In genomic region chr6:160900031-160900430, GRCh38 we compare ENCODE assay signal across 24 cellular contexts.
DNase-seq lines count a peak whose midpoint lies in the region; ATAC-seq, FAIRE-seq and TF ChIP-seq lines count a peak whose summit lies in the region.
"Had no signal": no experiment of that assay in that cellular context is flagged by ENCODE, and none has a peak within 500 bp of the region (broad histone marks: within the 10 kb centered on the region; RNA-seq: fewer than 3 reads in every experiment).

No MANE protein-coding gene starts in this region.

- no peak overlapping the region; the same call in 1 of the 2 replicates for H3K27ac ChIP-seq in BLaER1
- H3K27ac ChIP-seq in H1 (ENCODE audit: low read depth, low read length): no peak overlapping the region
- H3K27ac ChIP-seq: 22Rv1, GM23248, KMS-11, RWPE1 had no signal

- peak overlapping the region; percentile 26; the same call in 1 of the 2 replicates for H3K4me2 ChIP-seq in BLaER1
- no peak overlapping the region for H3K4me2 ChIP-seq in H1 (ENCODE audit: insufficient read depth in 1 of 2, low read depth in 2 of 2, low read length in 2 of 2)
- H3K4me2 ChIP-seq: KMS-11 had no signal

- no peaks in the 10 kb centered on the region for H3K79me2 ChIP-seq in H1 (ENCODE audit: control insufficient read depth in 1 of 2, insufficient read depth in 2 of 2, low read length in 2 of 2)

- H3K4me1 Mint-ChIP-seq in neural crest cell: peaks cover 6% of the 10 kb centered on the region
- H3K4me1 Mint-ChIP-seq: CD4-positive, CD25-positive, alpha-beta regulatory T cell had no signal

- H4K91ac ChIP-seq in H1 (replicated peaks; ENCODE audit: insufficient read length, low read length): no peak overlapping the region

- peaks cover 7% of the 10 kb centered on the region; the same call in 1 of the 2 replicates for H3K4me1 ChIP-seq in BLaER1
- H3K4me1 ChIP-seq in H1 (replicated peaks in 1 of 4; ENCODE audit: control insufficient read depth in 3 of 4, insufficient read depth in 4 of 4, low read length in 3 of 4): peaks cover 3 to 10% (median 5%) of the 10 kb centered on the region in 4 experiments

- peak; percentile 23 for DNase-seq in NCI-H69 (lab: John Stamatoyannopoulos, UW)
- DNase-seq in H1 (ENCODE audit: low read depth in 1 of 2, low spot score in 2 of 2): no peak
- DNase-seq in neural crest cell (ENCODE audit: low read depth, low spot score): no peak
- DNase-seq in activated CD4-positive, CD25-positive, alpha-beta regulatory T cell (lab: John Stamatoyannopoulos, UW): no peak
- DNase-seq in cerebellar nuclear complex (lab: John Stamatoyannopoulos, UW): no peak
- DNase-seq in A172 (ENCODE audit: low spot score): no peak
- DNase-seq: CD4-positive, CD25-positive, alpha-beta regulatory T cell; DMS153; DND-41; GM23248; HCEC 1CT; MM.1S; NCI-H1694 treated with DMSO at 0.1 percent for 48 hours; NCI-H2081; NCI-H2227 treated with DMSO at 0.1 percent for 48 hours; NCI-H510A treated with DMSO at 0.1 percent for 48 hours; NCI-H82; SHP77 had no signal

- no peaks in the 10 kb centered on the region for H3K79me1 ChIP-seq in H1 (ENCODE audit: low read depth, low read length)

- H3K4ac ChIP-seq in H1 (replicated peaks; ENCODE audit: insufficient read length, low read depth, low read length): peak overlapping the region; percentile 53

- TF ChIP-seq POLR2A in H1 (IDR thresholded peaks at IDR 0.05; ENCODE audit: control extremely low read depth in 1 of 2, low read depth in 2 of 2, low read length in 2 of 2): no peak

- peak overlapping the region; percentile 48 for H3K18ac ChIP-seq in H1 (ENCODE audit: extremely low read depth, low read length)

- peak overlapping the region; percentile 91; the same call in 1 of the 2 replicates for H2AFZ ChIP-seq in H1 (ENCODE audit: low read length)
- H2AFZ ChIP-seq: GM23248 had no signal

- H3K4me3 ChIP-seq in BLaER1 (no peak overlapping the region), H1 (ENCODE audit: extremely low read depth in 1 of 4, insufficient read depth in 2 of 4, low read depth in 3 of 4, low read length in 4 of 4) (no peak overlapping the region)
- H3K4me3 ChIP-seq: GM23248 had no signal

- no peak overlapping the region for H3K4me3 Mint-ChIP-seq in neural crest cell
- H3K4me3 Mint-ChIP-seq: CD4-positive, CD25-positive, alpha-beta regulatory T cell had no signal

- FAIRE-seq in H1 (lab: Jason Lieb, UNC): no peak

- H2BK12ac ChIP-seq in H1 (ENCODE audit: low read depth, low read length): no peak overlapping the region

- no peak overlapping the region for H3K14ac ChIP-seq in H1 (ENCODE audit: insufficient read length)

- H2AK5ac ChIP-seq in H1 (ENCODE audit: low read depth, low read length): no peak overlapping the region

- no peak overlapping the region for H3K23ac ChIP-seq in H1 (ENCODE audit: insufficient read length)

- H3K36me3 ChIP-seq in BLaER1 (no peaks in the 10 kb centered on the region), H1 (ENCODE audit: control insufficient read depth in 2 of 4, insufficient read depth in 4 of 4, low read length in 3 of 4) (no peaks in the 10 kb centered on the region)

- TF ChIP-seq RAD21 in H1 (IDR thresholded peaks at IDR 0.05 in 1 of 2, conservative IDR thresholded peaks at IDR 0.05 in 1 of 2; ENCODE audit: low read depth in 2 of 2, low read length in 2 of 2): no peak

- CTCF ChIA-PET in H1 (lab: Charles Lee; ENCODE audit: partially characterized antibody): interaction anchor here (1.1 to 1.9 kb wide), 3 partner anchors 22 to 61 kb away, joined by 4 to 6 read pairs (median 6); no protein-coding TSS in a partner anchor

- H3K27me3 ChIP-seq in BLaER1 (no peaks in the 10 kb centered on the region), H1 (replicated peaks in 1 of 4; ENCODE audit: control insufficient read depth in 3 of 4, extremely low read depth in 1 of 4, insufficient read depth in 3 of 4, low read length in 3 of 4) (no peaks in the 10 kb centered on the region)

- no peaks in the 10 kb centered on the region for H3K9me3 ChIP-seq in BLaER1
- no peaks in the 10 kb centered on the region for H3K9me3 ChIP-seq in H1 (ENCODE audit: insufficient read depth in 2 of 2, low read depth in 1 of 2, low read length in 1 of 2)

- no peak overlapping the region for H3K56ac ChIP-seq in H1 (replicated peaks; ENCODE audit: insufficient read length, low read depth, low read length)

- H3K9me3 Mint-ChIP-seq in neural crest cell: peaks cover 3% of the 10 kb centered on the region

- H4K8ac ChIP-seq in H1 (ENCODE audit: extremely low read depth, insufficient read depth, low read length): peak overlapping the region; percentile 14

- no peak for TF ChIP-seq EP300 in H1 (IDR thresholded peaks at IDR 0.05; ENCODE audit: borderline replicate concordance in 1 of 2, low read depth in 2 of 2, low read length in 2 of 2)

- no peaks in the 10 kb centered on the region for H3K36me3 Mint-ChIP-seq in neural crest cell (ENCODE audit: low read depth)
- H3K36me3 Mint-ChIP-seq: CD4-positive, CD25-positive, alpha-beta regulatory T cell had no signal

- no peak for ATAC-seq in GM21381 (IDR thresholded peaks at IDR 0.05; ENCODE audit: unreplicated experiment)
- ATAC-seq: Panc1 had no signal

- no peak overlapping the region for H2BK15ac ChIP-seq in H1 (ENCODE audit: low read length)

- H3K27me3 Mint-ChIP-seq in neural crest cell (ENCODE audit: low read depth): no peaks in the 10 kb centered on the region

- H3K27ac Mint-ChIP-seq in neural crest cell (ENCODE audit: unreplicated experiment): peak overlapping the region; percentile 28
- H3K27ac Mint-ChIP-seq: CD4-positive, CD25-positive, alpha-beta regulatory T cell had no signal

- H3K9ac ChIP-seq in BLaER1: no peak overlapping the region
- H3K9ac ChIP-seq in H1 (replicated peaks in 1 of 4; ENCODE audit: extremely low read depth in 1 of 4, low read depth in 3 of 4, low read length in 3 of 4): no peak overlapping the region
- H3K9ac ChIP-seq: GM23248, KMS-11 had no signal

- H2BK20ac ChIP-seq in H1 (ENCODE audit: low read length): peak overlapping the region; percentile 32; the same call in 1 of the 2 replicates

- TF ChIP-seq CTCF in H1 (IDR thresholded peaks at IDR 0.05; ENCODE audit: control extremely low read depth in 1 of 3, insufficient read depth in 1 of 3, low read depth in 1 of 3, low read length in 3 of 3) (no peak), neural crest cell (conservative IDR thresholded peaks at IDR 0.05) (no peak)

- H2BK120ac ChIP-seq in H1 (replicated peaks; ENCODE audit: low read depth, low read length): no peak overlapping the region

- POLR2A ChIA-PET in H1 (lab: Charles Lee; ENCODE audit: partially characterized antibody): interaction anchor here (1.1 kb wide), 2 partner anchors 14 to 15 kb away, joined by 3 read pairs; no protein-coding TSS in a partner anchor

- 0 out of 2 replicates have a peak overlapping the region, but pooled peaks have one; percentile 60 for H2BK5ac ChIP-seq in H1 (ENCODE audit: low read depth, low read length)

- H4K20me1 ChIP-seq in BLaER1 (no peaks in the 10 kb centered on the region), H1 (replicated peaks in 1 of 2; ENCODE audit: control insufficient read depth in 1 of 2, insufficient read depth in 2 of 2, low read length in 2 of 2) (no peaks in the 10 kb centered on the region)

- WGBS in H1 (ENCODE audit: extremely low coverage in 1 of 2, insufficient coverage in 1 of 2, insufficient read length in 1 of 2, insufficient replicate concordance in 2 of 2, low coverage in 1 of 2, low lambda C conversion rate in 2 of 2, missing lambda C conversion rate in 1 of 2), 2 experiments: 83% methylated on average over 3 of the region's 3 CpGs; no CpG with 5 or more reads in 1 of the 2 experiments

- H3K23me2 ChIP-seq in H1 (ENCODE audit: low read depth, low read length): no peaks in the 10 kb centered on the region

- H4K5ac ChIP-seq in H1 (ENCODE audit: insufficient read length, low read depth, low read length): no peak overlapping the region

TF ChIP-seq in H1, 55 proteins besides CTCF, POLR2A, EP300 and RAD21:
- TF ChIP-seq RXRA (IDR thresholded peaks at IDR 0.05; ENCODE audit: insufficient read depth, low read depth, low read length) (no peak), JUND (IDR thresholded peaks at IDR 0.05; ENCODE audit: low read length) (no peak), SUZ12 (IDR thresholded peaks at IDR 0.05; ENCODE audit: low read length) (no peak), JUN (IDR thresholded peaks at IDR 0.05; ENCODE audit: low read depth, low read length) (no peak)
- TF ChIP-seq, protein P1, sequence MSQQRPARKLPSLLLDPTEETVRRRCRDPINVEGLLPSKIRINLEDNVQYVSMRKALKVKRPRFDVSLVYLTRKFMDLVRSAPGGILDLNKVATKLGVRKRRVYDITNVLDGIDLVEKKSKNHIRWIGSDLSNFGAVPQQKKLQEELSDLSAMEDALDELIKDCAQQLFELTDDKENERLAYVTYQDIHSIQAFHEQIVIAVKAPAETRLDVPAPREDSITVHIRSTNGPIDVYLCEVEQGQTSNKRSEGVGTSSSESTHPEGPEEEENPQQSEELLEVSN (IDR thresholded peaks at IDR 0.05): no peak
